In the genomic region with DNA sequence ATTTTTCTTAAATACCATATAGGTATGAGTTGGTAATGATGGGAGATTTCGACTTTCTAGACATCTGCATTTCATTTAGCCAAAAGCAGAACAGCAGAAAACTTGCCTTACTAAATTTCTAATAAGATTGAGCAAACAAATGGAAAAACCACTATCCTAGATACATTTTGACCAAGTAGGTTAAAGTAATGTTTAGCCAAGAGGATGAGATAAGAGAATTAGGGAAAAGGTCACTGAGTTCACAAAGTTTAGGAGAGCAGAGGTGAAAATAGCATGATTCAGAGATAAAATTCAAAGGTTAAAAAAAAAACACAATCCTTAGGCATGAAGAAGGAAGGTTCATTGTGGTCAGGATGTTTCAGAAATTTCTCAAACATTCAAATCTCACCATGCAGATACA, we compare ENCODE assay signal across 18 cellular contexts.
DNase-seq lines count a peak whose midpoint lies in the region; ATAC-seq, FAIRE-seq and TF ChIP-seq lines count a peak whose summit lies in the region.
"Had no signal": no experiment of that assay in that cellular context is flagged by ENCODE, and none has a peak within 500 bp of the region (broad histone marks: within the 10 kb centered on the region; RNA-seq: fewer than 3 reads in every experiment).

No MANE protein-coding gene starts in this region.

- no peak for FAIRE-seq in A549 (lab: Jason Lieb, UNC)
- no peak for FAIRE-seq in HepG2 (lab: Jason Lieb, UNC)
- no peak for FAIRE-seq in small intestine (lab: Jason Lieb, UNC)
- FAIRE-seq: GM12878, H54 had no signal

- H3K36me3 Mint-ChIP-seq in endodermal cell (ENCODE audit: low read depth) (no peaks in the 10 kb centered on the region), Caco-2 (ENCODE audit: insufficient read depth, unreplicated experiment) (no peaks in the 10 kb centered on the region)
- H3K36me3 Mint-ChIP-seq: CD14-positive monocyte; CD4-positive, alpha-beta memory T cell had no signal

- no peak overlapping the region for H3K4me3 Mint-ChIP-seq in endodermal cell
- H3K4me3 Mint-ChIP-seq in Caco-2 (ENCODE audit: unreplicated experiment), result no peak overlapping the region
- H3K4me3 Mint-ChIP-seq: CD14-positive monocyte; CD4-positive, alpha-beta memory T cell; GM23338 had no signal

- H3K27me3 ChIP-seq in endodermal cell (ENCODE audit: control insufficient read depth, insufficient read depth, low read length, poor library complexity, severe bottlenecking) (no peaks in the 10 kb centered on the region), HepG2 (ENCODE audit: control insufficient read depth in 1 of 2, insufficient read depth in 2 of 2, low read length in 2 of 2) (peaks cover 0 to 2% of the 10 kb centered on the region in 2 experiments; a peak in 2 of 5 replicates), small intestine (ENCODE audit: control insufficient read depth in 2 of 2, insufficient read depth in 2 of 2, low read length in 2 of 2) (no peaks in the 10 kb centered on the region), psoas muscle (ENCODE audit: insufficient read depth in 3 of 3, low read length in 2 of 3) (no peaks in the 10 kb centered on the region), Caco-2 (replicated peaks; ENCODE audit: control insufficient read depth, insufficient read depth, low read length) (no peaks in the 10 kb centered on the region)
- H3K27me3 ChIP-seq: BLaER1 had no signal

- H3K79me2 ChIP-seq in HepG2 (ENCODE audit: insufficient read depth, low read length), result no peaks in the 10 kb centered on the region

- no peak overlapping the region for H3K9ac ChIP-seq in endodermal cell (ENCODE audit: extremely low read depth, low read length, poor library complexity, severe bottlenecking)
- no peak overlapping the region for H3K9ac ChIP-seq in HepG2 (ENCODE audit: insufficient read depth, low read depth, low read length)
- H3K9ac ChIP-seq: BLaER1 had no signal

- TF ChIP-seq CTCF in A549 (IDR thresholded peaks at IDR 0.05) (no peak), endodermal cell (conservative IDR thresholded peaks at IDR 0.05) (no peak), HepG2 (CRISPR knock-in tag; IDR thresholded peaks at IDR 0.05) (no peak), psoas muscle (IDR thresholded peaks at IDR 0.05) (no peak), Caco-2 (IDR thresholded peaks at IDR 0.05; ENCODE audit: insufficient read depth in 1 of 2, low read depth in 1 of 2, low read length in 1 of 2, severe bottlenecking in 1 of 2, unreplicated experiment in 1 of 2) (no peak)

- BruUV-seq in HepG2 (replicated peaks; lab: Mats Ljungman, UMichigan) (no TSS peak), Caco-2 (replicated peaks; lab: Mats Ljungman, UMichigan) (no TSS peak)

- H3K36me3 ChIP-seq in endodermal cell (ENCODE audit: control insufficient read depth, insufficient read depth, low read length), result no peaks in the 10 kb centered on the region
- no peaks in the 10 kb centered on the region for H3K36me3 ChIP-seq in HepG2 (replicated peaks in 1 of 2; ENCODE audit: control insufficient read depth in 1 of 2, insufficient read depth in 2 of 2, low read length in 2 of 2)
- no peaks in the 10 kb centered on the region for H3K36me3 ChIP-seq in small intestine (ENCODE audit: control insufficient read depth in 2 of 2, insufficient read depth in 2 of 2, low read length in 2 of 2)
- H3K36me3 ChIP-seq in psoas muscle (ENCODE audit: insufficient read depth in 1 of 2, low read depth in 1 of 2), result no peaks in the 10 kb centered on the region
- no peaks in the 10 kb centered on the region for H3K36me3 ChIP-seq in Caco-2 (ENCODE audit: control insufficient read depth, insufficient read depth, low read length)
- H3K36me3 ChIP-seq: BLaER1 had no signal

- no peak overlapping the region for H2AFZ ChIP-seq in HepG2 (ENCODE audit: low read length)
- H2AFZ ChIP-seq: GM23338 had no signal

- TF ChIP-seq EP300 in A549 (IDR thresholded peaks at IDR 0.05) (no peak), HepG2 (IDR thresholded peaks at IDR 0.05; ENCODE audit: low read depth in 2 of 2, low read length in 2 of 2) (no peak), HepG2 (CRISPR knock-in tag; IDR thresholded peaks at IDR 0.05; ENCODE audit: borderline replicate concordance) (no peak)

- ATAC-seq in A549 (no peak), HepG2 (no peak), psoas muscle (no peak)
- ATAC-seq: GM12878, GM23338 had no signal

- H3K27ac ChIP-seq in A549 (peak overlapping the region; percentile 26 to 73; a peak in 2 of 6 replicates), endodermal cell (ENCODE audit: low read depth, low read length) (no peak overlapping the region), HepG2 (ENCODE audit: extremely low read length, insufficient read depth, low read length) (no peak overlapping the region), small intestine (ENCODE audit: low read depth in 1 of 2, low read length in 1 of 2) (no peak overlapping the region), psoas muscle (no peak overlapping the region)
- H3K27ac ChIP-seq: 22Rv1, BLaER1 had no signal

- POLR2A ChIA-PET in A549 (lab: Yijun Ruan, JAX) (no interaction called here), HepG2 (lab: Yijun Ruan, JAX) (no interaction called here), Caco-2 (lab: Charles Lee) (no interaction called here)

- H3K4me3 ChIP-seq in A549 (no peak overlapping the region), endodermal cell (ENCODE audit: low read length) (no peak overlapping the region), HepG2 (replicated peaks in 1 of 3; ENCODE audit: insufficient read depth in 1 of 3, low read depth in 2 of 3, low read length in 3 of 3) (no peak overlapping the region), small intestine (ENCODE audit: low read depth in 1 of 2, low read length in 2 of 2) (no peak overlapping the region), psoas muscle (no peak overlapping the region), Caco-2 (ENCODE audit: low read depth, low read length) (no peak overlapping the region)
- H3K4me3 ChIP-seq: BLaER1, GM12878, GM23338 had no signal

- H3K4me1 Mint-ChIP-seq in endodermal cell (peaks cover 36% of the 10 kb centered on the region), Caco-2 (ENCODE audit: low read depth, unreplicated experiment) (peaks cover 19% of the 10 kb centered on the region)
- H3K4me1 Mint-ChIP-seq: GM23338 had no signal

- intact Hi-C loops in HepG2 (cut with micrococcal nuclease; ENCODE audit: unreplicated experiment), result no loop called here
- intact Hi-C loops in psoas muscle (cut with DNase I), result no loop called here
- intact Hi-C loops in Caco-2 (cut with micrococcal nuclease; ENCODE audit: unreplicated experiment), result no loop called here

- in situ Hi-C loops in HepG2 (cut with HindIII; ENCODE audit: extremely low pct_ligation_motif_present, low pct_unique_long_range_greater_than_20kb), result no loop called here

- WGBS in A549 (ENCODE audit: missing lambda C conversion rate), result 64% methylated on average over 1 of the region's 1 CpG
- no CpG with 5 or more reads among the region's 1 CpG for WGBS in endodermal cell (ENCODE audit: insufficient coverage in 1 of 2, insufficient read length in 1 of 2), 2 experiments
- 5% methylated on average over 1 of the region's 1 CpG for WGBS in HepG2 (ENCODE audit: low lambda C conversion rate)
- WGBS in small intestine, 3 donors, result 80 to 87% (median 85%) methylated on average over 1 of the region's 1 CpG
- WGBS in psoas muscle, 3 donors, result 89 to 98% (median 97%) methylated on average over 1 of the region's 1 CpG

- no peak for TF ChIP-seq POLR2A in A549 (IDR thresholded peaks at IDR 0.05; ENCODE audit: low read length)
- no peak for TF ChIP-seq POLR2A in HepG2 (IDR thresholded peaks at IDR 0.05; ENCODE audit: insufficient read depth in 1 of 2, low read depth in 2 of 2, low read length in 2 of 2)

- H3K9me3 ChIP-seq in A549 (peaks cover 5% of the 10 kb centered on the region; the same call in 1 of the 3 replicates), endodermal cell (ENCODE audit: control insufficient read depth, low read length) (no peaks in the 10 kb centered on the region), HepG2 (ENCODE audit: low read length) (no peaks in the 10 kb centered on the region), small intestine (ENCODE audit: control insufficient read depth, low read depth) (no peaks in the 10 kb centered on the region), psoas muscle (no peaks in the 10 kb centered on the region), Caco-2 (no peaks in the 10 kb centered on the region)

- H3K4me2 ChIP-seq in A549 (peak overlapping the region; percentile 59), HepG2 (ENCODE audit: low read depth, low read length) (no peak overlapping the region)
- H3K4me2 ChIP-seq: BLaER1, GM23338 had no signal

- TF ChIP-seq RAD21 in A549 (conservative IDR thresholded peaks at IDR 0.05 in 1 of 2, IDR thresholded peaks at IDR 0.05 in 1 of 2) (no peak), HepG2 (CRISPR knock-in tag; IDR thresholded peaks at IDR 0.05) (no peak)

- no peak for DNase-seq in A549 (ENCODE audit: low read depth in 1 of 2, low spot score in 1 of 2)
- DNase-seq in endodermal cell, result no peak
- DNase-seq in HepG2 (ENCODE audit: low spot score), result no peak
- DNase-seq in small intestine, result peak; percentile 13
- DNase-seq in activated CD4-positive, alpha-beta T cell treated with anti-CD3 and anti-CD28 coated beads, Interleukin-2, amount 50 U/mL, for 1 hour, result no peak
- no peak for DNase-seq in psoas muscle
- DNase-seq in Caco-2, result no peak
- DNase-seq: CD4-positive, alpha-beta memory T cell; DMS 273 treated with DMSO at 0.1 percent for 48 hours; DND-41; EL; HCEC 1CT had no signal

- H4K20me1 ChIP-seq in HepG2 (ENCODE audit: insufficient read depth, low read length), result no peaks in the 10 kb centered on the region
- H4K20me1 ChIP-seq: BLaER1 had no signal

- CTCF ChIA-PET in A549 (lab: Yijun Ruan, JAX), result no interaction called here
- CTCF ChIA-PET in HepG2 (lab: Yijun Ruan, JAX; ENCODE audit: low intra/inter-chr PET ratio, low total read pairs), result no interaction called here
- CTCF ChIA-PET in Caco-2 (lab: Charles Lee), result no interaction called here

- peaks cover 15% of the 10 kb centered on the region for H3K4me1 ChIP-seq in A549
- H3K4me1 ChIP-seq in endodermal cell (ENCODE audit: control insufficient read depth, insufficient read depth, low read length), result peaks cover 8% of the 10 kb centered on the region
- H3K4me1 ChIP-seq in HepG2 (ENCODE audit: insufficient read depth, low read length), result peaks cover 7% of the 10 kb centered on the region
- H3K4me1 ChIP-seq in small intestine (ENCODE audit: control insufficient read depth in 2 of 2, insufficient read depth in 1 of 2, low read depth in 1 of 2, low read length in 1 of 2), result no peaks in the 10 kb centered on the region
- H3K4me1 ChIP-seq in psoas muscle, result no peaks in the 10 kb centered on the region
- peaks cover 10% of the 10 kb centered on the region for H3K4me1 ChIP-seq in Caco-2

- H3K27me3 Mint-ChIP-seq in endodermal cell (ENCODE audit: insufficient read depth) (peaks cover 3% of the 10 kb centered on the region), Caco-2 (ENCODE audit: insufficient read depth, unreplicated experiment) (no peaks in the 10 kb centered on the region)
- H3K27me3 Mint-ChIP-seq: CD4-positive, alpha-beta memory T cell had no signal

- H3K9me3 Mint-ChIP-seq in endodermal cell, result peaks cover 6% of the 10 kb centered on the region
- H3K9me3 Mint-ChIP-seq in Caco-2 (ENCODE audit: unreplicated experiment), result peaks cover 8% of the 10 kb centered on the region
- H3K9me3 Mint-ChIP-seq: CD4-positive, alpha-beta memory T cell; GM23338 had no signal

- peak overlapping the region; percentile 5 for H3K27ac Mint-ChIP-seq in endodermal cell
- H3K27ac Mint-ChIP-seq in Caco-2 (ENCODE audit: unreplicated experiment), result no peak overlapping the region
- H3K27ac Mint-ChIP-seq: GM23338 had no signal

Comparison
In these comparisons a context has a peak if more than half of its experiments do, and no peak if none do; other contexts are left out.
1. H3K27ac ChIP-seq: peak in A549 (2 of 2); none in endodermal cell (single experiment), HepG2 (single experiment), small intestine (0 of 2) and psoas muscle (single experiment).